9 cellular contexts compared by ENCODE assay signal in the genomic region with DNA sequence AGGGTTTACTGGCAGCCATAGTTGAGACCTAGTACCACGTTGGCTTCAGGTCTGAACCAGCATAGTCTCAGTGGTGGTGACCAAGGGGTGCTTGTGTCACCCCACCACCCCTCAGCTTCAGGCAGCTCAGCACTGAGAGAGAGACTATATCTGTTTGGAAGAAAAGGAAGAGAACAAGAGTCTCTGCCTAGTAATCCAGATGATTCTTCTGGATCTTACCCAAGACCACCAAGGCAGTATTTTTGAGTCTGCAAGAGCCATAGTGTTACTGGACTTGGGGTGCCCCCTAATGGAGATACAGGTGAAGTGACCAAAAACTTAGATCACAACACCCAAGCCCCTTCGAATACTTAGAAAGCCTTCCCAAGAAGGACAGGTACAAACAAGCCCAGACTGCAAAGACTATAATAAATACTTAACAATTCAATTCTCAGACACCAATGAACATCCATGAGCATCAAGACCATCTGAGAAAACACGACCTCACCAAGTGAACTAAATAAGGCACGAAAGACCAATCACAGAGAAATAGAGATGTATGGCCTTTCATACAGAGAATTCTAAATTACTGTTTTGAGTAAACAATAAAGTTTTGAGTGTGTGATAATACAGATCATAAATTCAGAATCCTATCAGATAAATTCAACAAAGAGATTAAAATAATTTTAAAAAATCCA.
A peak's percentile ranks its signal among the peaks of the same experiment; 100 is the strongest.
DNase-seq lines count a peak whose midpoint lies in the region; ATAC-seq and TF ChIP-seq lines count a peak whose summit lies in the region.
"Had no signal": no experiment of that assay in that cellular context is flagged by ENCODE, and none has a peak within 500 bp of the region (broad histone marks: within the 10 kb centered on the region; RNA-seq: fewer than 3 reads in every experiment).

No MANE protein-coding gene starts in this region.

- TF ChIP-seq POLR2A in gastrocnemius medialis (IDR thresholded peaks at IDR 0.05) = no peak

- peak; percentile 73 for ATAC-seq in CD8-positive, alpha-beta T cell
- peak; percentile 51 for ATAC-seq in GM19397 (IDR thresholded peaks at IDR 0.05; ENCODE audit: unreplicated experiment)
- peak; percentile 36 for ATAC-seq in foreskin keratinocyte
- ATAC-seq in gastrocnemius medialis = no peak

- no peak overlapping the region for H3K4me3 ChIP-seq in CD8-positive, alpha-beta T cell (ENCODE audit: low read depth, low read length)
- no peak overlapping the region for H3K4me3 ChIP-seq in gastrocnemius medialis

- H3K27ac ChIP-seq in CD8-positive, alpha-beta T cell (ENCODE audit: low read depth, low read length) = no peak overlapping the region
- H3K27ac ChIP-seq in foreskin keratinocyte (no peak overlapping the region), gastrocnemius medialis (no peak overlapping the region)

- no peak overlapping the region for H3K27ac Mint-ChIP-seq in CD8-positive, alpha-beta T cell
- H3K27ac Mint-ChIP-seq: stimulated activated naive CD8-positive, alpha-beta T cell treated with anti-CD3 and anti-CD28 coated beads, Interleukin-15, Interleukin-2, amounts not matched to agents 100 ng/mL and 50 ng/mL, for 24 hours had no signal

- H3K4me3 Mint-ChIP-seq in CD8-positive, alpha-beta T cell = no peak overlapping the region
- H3K4me3 Mint-ChIP-seq: stimulated activated naive CD8-positive, alpha-beta T cell treated with anti-CD3 and anti-CD28 coated beads, Interleukin-15, Interleukin-2, amounts not matched to agents 100 ng/mL and 50 ng/mL, for 24 hours had no signal

- peaks cover 3% of the 10 kb centered on the region for H3K9me3 Mint-ChIP-seq in CD8-positive, alpha-beta T cell

- CTCF ChIA-PET in CD8-positive, alpha-beta T cell (lab: Charles Lee) = interaction anchor here (0.7 to 6.9 kb wide), 30 partner anchors 10 to 1066 kb away, joined by 3 to 136 read pairs (median 4); a partner anchor contains a TSS

- no peaks in the 10 kb centered on the region for H3K9me3 ChIP-seq in CD8-positive, alpha-beta T cell (ENCODE audit: low read length)
- H3K9me3 ChIP-seq in gastrocnemius medialis = no peaks in the 10 kb centered on the region

- TF ChIP-seq CTCF in CD8-positive, alpha-beta T cell (IDR thresholded peaks at IDR 0.05) = peak; percentile 72
- TF ChIP-seq CTCF in foreskin keratinocyte (conservative IDR thresholded peaks at IDR 0.05) (peak; percentile 84), gastrocnemius medialis (IDR thresholded peaks at IDR 0.05 in 4 of 5, conservative IDR thresholded peaks at IDR 0.05 in 1 of 5) (peak in 4 of 5 experiments; percentile 20 to 56 (median 35))

- POLR2A ChIA-PET in CD8-positive, alpha-beta T cell (lab: Charles Lee) = interaction anchor here (0.8 to 1.9 kb wide), 2 partner anchors 139 to 159 kb away, joined by 3 to 4 read pairs; no protein-coding TSS in a partner anchor

- H3K36me3 Mint-ChIP-seq in CD8-positive, alpha-beta T cell = no peaks in the 10 kb centered on the region

- H3K27me3 Mint-ChIP-seq in CD8-positive, alpha-beta T cell (ENCODE audit: low read depth) = peaks cover 26% of the 10 kb centered on the region

- H3K27me3 ChIP-seq in CD8-positive, alpha-beta T cell (ENCODE audit: insufficient read depth, low read length) = no peaks in the 10 kb centered on the region
- no peaks in the 10 kb centered on the region for H3K27me3 ChIP-seq in foreskin keratinocyte
- no peaks in the 10 kb centered on the region for H3K27me3 ChIP-seq in gastrocnemius medialis

- intact Hi-C loops in CD8-positive, alpha-beta T cell (cut with DNase I, micrococcal nuclease) = loop anchor here (1.0 to 2.0 kb wide), 7 partner anchors 130 to 853 kb away; no protein-coding TSS in a partner anchor
- intact Hi-C loops in gastrocnemius medialis (cut with DNase I; ENCODE audit: low total_unique reads) = no loop called here

- peak in 5 of 7 experiments; percentile 11 to 52 (median 47) for DNase-seq in CD8-positive, alpha-beta T cell
- DNase-seq in NCI-H226 (peak; percentile 29), foreskin keratinocyte (peak in 1 of 2 donors; percentile 56), gastrocnemius medialis (no peak), iPS-NIHi7 (ENCODE audit: extremely low spot score) (no peak), SKM-1 (lab: John Stamatoyannopoulos, UW; ENCODE audit: unreplicated experiment) (no peak)
- peak; percentile 25 for DNase-seq in activated CD8-positive, alpha-beta memory T cell treated with anti-CD3 and anti-CD28 coated beads, Interleukin-2, amount 50 U/mL, for 4 hours

- in situ Hi-C loops in gastrocnemius medialis (cut with MboI; ENCODE audit: low sequenced_read_pairs in 4 of 4) = loop anchor here in 2 of 4 donors (25.0 kb wide), 2 partner anchors 147 to 272 kb away; a partner anchor contains a TSS

- no peaks in the 10 kb centered on the region for H3K4me1 ChIP-seq in CD8-positive, alpha-beta T cell (ENCODE audit: insufficient read depth, low read length)
- H3K4me1 ChIP-seq in foreskin keratinocyte (peaks cover 11% of the 10 kb centered on the region), gastrocnemius medialis (no peaks in the 10 kb centered on the region)

- no peaks in the 10 kb centered on the region for H3K36me3 ChIP-seq in CD8-positive, alpha-beta T cell (ENCODE audit: insufficient read depth, low read length)
- H3K36me3 ChIP-seq in gastrocnemius medialis = no peaks in the 10 kb centered on the region

- no peaks in the 10 kb centered on the region for H3K4me1 Mint-ChIP-seq in CD8-positive, alpha-beta T cell (ENCODE audit: low read depth)

Comparison
In these comparisons a context has a peak if more than half of its experiments do, and no peak if none do; other contexts are left out.
1. ATAC-seq: peak in CD8-positive, alpha-beta T cell (single experiment), GM19397 (single experiment) and foreskin keratinocyte (single experiment); none in gastrocnemius medialis (0 of 2).
2. DNase-seq: peak in CD8-positive, alpha-beta T cell (5 of 7), NCI-H226 (single experiment) and activated CD8-positive, alpha-beta memory T cell treated with anti-CD3 and anti-CD28 coated beads, Interleukin-2, amount 50 U/mL, for 4 hours (single experiment); none in gastrocnemius medialis (0 of 2), iPS-NIHi7 (single experiment) and SKM-1 (single experiment).
3. Peak in every context shown above with its lines, with median percentiles within 50 percentile points of each other: CTCF ChIP-seq.